ENCODE assay signal across 21 cellular contexts in the genomic region with DNA sequence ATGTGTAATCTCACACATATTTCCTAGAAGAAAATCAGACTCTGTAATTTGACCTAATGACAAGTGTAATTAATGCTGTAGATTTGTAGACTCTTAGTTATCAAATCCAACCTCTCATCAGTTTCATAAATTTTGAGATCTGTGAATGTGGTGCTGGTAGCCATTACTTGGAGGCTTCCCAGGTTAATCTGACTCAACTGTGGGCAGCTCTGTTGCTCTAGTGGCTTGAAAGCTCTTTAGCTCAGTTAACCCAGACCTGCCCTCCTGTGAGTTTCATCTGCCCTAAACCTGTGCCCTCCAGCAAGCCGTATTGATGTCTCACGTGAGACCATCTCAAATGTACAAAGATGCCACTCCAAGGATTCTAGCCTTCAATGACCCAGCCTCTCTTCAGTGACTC.
DNase-seq lines count a peak whose midpoint lies in the region; ATAC-seq and TF ChIP-seq lines count a peak whose summit lies in the region.
"Had no signal": no experiment of that assay in that cellular context is flagged by ENCODE, and none has a peak within 500 bp of the region (broad histone marks: within the 10 kb centered on the region; RNA-seq: fewer than 3 reads in every experiment).

No MANE protein-coding gene starts in this region.

- H3K18ac ChIP-seq in IMR-90 (ENCODE audit: low read depth, low read length): no peak overlapping the region

- H3K36me3 ChIP-seq in IMR-90 (ENCODE audit: control insufficient read depth, insufficient read depth, low read length) (no peaks in the 10 kb centered on the region), esophagus squamous epithelium (no peaks in the 10 kb centered on the region), GM23338 (ENCODE audit: insufficient read depth) (no peaks in the 10 kb centered on the region)

- no TSS peak for BruUV-seq in IMR-90 (replicated peaks; lab: Mats Ljungman, UMichigan)

- POLR2A ChIA-PET in IMR-90 (lab: Charles Lee; ENCODE audit: unreplicated experiment): no interaction called here

- H3K4me1 Mint-ChIP-seq in chondrocyte (ENCODE audit: low read depth) (peaks cover 23% of the 10 kb centered on the region), GM23338 (peaks cover 12% of the 10 kb centered on the region)
- H3K4me1 Mint-ChIP-seq: B cell had no signal

- no peak overlapping the region for H3K9ac ChIP-seq in IMR-90 (ENCODE audit: low read depth, low read length)
- H3K9ac ChIP-seq: SK-N-SH had no signal

- H3K27ac ChIP-seq in IMR-90 (ENCODE audit: insufficient read depth, low read length) (no peak overlapping the region), esophagus squamous epithelium (no peak overlapping the region), GM23338 (ENCODE audit: low read depth) (no peak overlapping the region)
- H3K27ac ChIP-seq: A549, PC-9 had no signal

- intact Hi-C loops in IMR-90 (cut with micrococcal nuclease): loop anchor here (5.0 kb wide), 1 partner anchor 716 kb away; no protein-coding TSS in a partner anchor
- intact Hi-C loops in esophagus squamous epithelium (cut with DNase I): no loop called here

- H3K9me2 ChIP-seq in GM23338 (ENCODE audit: insufficient read depth): no peaks in the 10 kb centered on the region
- H3K9me2 ChIP-seq: SK-N-SH had no signal

- H3K36me3 Mint-ChIP-seq in chondrocyte (ENCODE audit: low read depth): no peaks in the 10 kb centered on the region
- H3K36me3 Mint-ChIP-seq in GM23338 (ENCODE audit: low read depth): no peaks in the 10 kb centered on the region

- H3K23ac ChIP-seq in IMR-90 (ENCODE audit: low read depth, low read length): no peak overlapping the region

- dilution Hi-C loops in IMR-90 (cut with HindIII; ENCODE audit: low sequenced_read_pairs, unreplicated experiment): no loop called here

- H3K4me1 ChIP-seq in IMR-90 (ENCODE audit: control insufficient read depth, insufficient read depth, low read length) (peaks cover 9% of the 10 kb centered on the region), esophagus squamous epithelium (peaks cover 0 to 12% (median 0%) of the 10 kb centered on the region in 3 donors), GM23338 (ENCODE audit: insufficient read depth) (no peaks in the 10 kb centered on the region; the same call in 1 of the 2 replicates)
- H3K4me1 ChIP-seq: A549 had no signal

- TF ChIP-seq RAD21 in IMR-90 (IDR thresholded peaks at IDR 0.05; ENCODE audit: low read length): no peak

- no peak overlapping the region for H4K8ac ChIP-seq in IMR-90 (ENCODE audit: low read depth in 2 of 2, low read length in 2 of 2)

- H3K27me3 Mint-ChIP-seq in chondrocyte (ENCODE audit: low read depth) (no peaks in the 10 kb centered on the region), GM23338 (ENCODE audit: insufficient read depth, low read depth, poor library complexity) (peaks cover 2% of the 10 kb centered on the region)
- H3K27me3 Mint-ChIP-seq: B cell; CD4-positive, alpha-beta T cell had no signal

- H2AK5ac ChIP-seq in IMR-90 (ENCODE audit: low read depth, low read length): no peak overlapping the region; the same call in 1 of the 2 replicates

- H3K9me3 Mint-ChIP-seq in chondrocyte (ENCODE audit: low read depth) (no peaks in the 10 kb centered on the region), GM23338 (no peaks in the 10 kb centered on the region; the same call in 1 of the 3 replicates)

- in situ Hi-C loops in IMR-90 (cut with MboI; ENCODE audit: low sequenced_read_pairs): no loop called here

- peak overlapping the region; percentile 52; the same call in 1 of the 3 replicates for H2BK15ac ChIP-seq in IMR-90 (ENCODE audit: low read depth, low read length)

- H2AK9ac ChIP-seq in IMR-90 (replicated peaks; ENCODE audit: low read depth, low read length, poor library complexity): no peak overlapping the region

- H3K4me2 ChIP-seq in IMR-90 (ENCODE audit: low read depth, low read length) (no peak overlapping the region), GM23338 (no peak overlapping the region)
- H3K4me2 ChIP-seq: A549, PC-9, SK-N-SH had no signal

- H4K5ac ChIP-seq in IMR-90 (ENCODE audit: low read depth, low read length): no peak overlapping the region

- TF ChIP-seq POLR2A in IMR-90 (IDR thresholded peaks at IDR 0.05; ENCODE audit: low read depth, low read length) (no peak), esophagus squamous epithelium (IDR thresholded peaks at IDR 0.05) (no peak)

- H4K20me1 ChIP-seq in IMR-90 (ENCODE audit: insufficient read depth, low read length) (no peaks in the 10 kb centered on the region), GM23338 (replicated peaks; ENCODE audit: insufficient read depth) (no peaks in the 10 kb centered on the region)

- 0 out of 2 replicates have a peak overlapping the region, but pooled peaks have one; percentile 11 for H3K14ac ChIP-seq in IMR-90 (replicated peaks; ENCODE audit: low read depth, low read length)

- peaks cover 6% of the 10 kb centered on the region; the same call in 1 of the 2 replicates for H3K9me1 ChIP-seq in IMR-90 (ENCODE audit: insufficient read depth, low read length)

- no peaks in the 10 kb centered on the region for H3K79me2 ChIP-seq in GM23338 (replicated peaks; ENCODE audit: insufficient read depth)

- no peaks in the 10 kb centered on the region for H3F3A ChIP-seq in GM23338 (replicated peaks; ENCODE audit: low read depth)

- no peak overlapping the region for H3K56ac ChIP-seq in IMR-90 (ENCODE audit: extremely low read depth, insufficient read depth, low read length)

- H3K4me3 ChIP-seq in IMR-90 (ENCODE audit: insufficient read depth, low read depth, low read length) (no peak overlapping the region), esophagus squamous epithelium (no peak overlapping the region), GM23338 (no peak overlapping the region)
- H3K4me3 ChIP-seq: A549, K562, PC-9 had no signal

- no peak overlapping the region for H4K91ac ChIP-seq in IMR-90 (ENCODE audit: insufficient read depth, low read depth, low read length)

- no peak overlapping the region for H2BK120ac ChIP-seq in IMR-90 (ENCODE audit: low read depth, low read length)

- no peak overlapping the region for H2BK5ac ChIP-seq in IMR-90 (ENCODE audit: low read depth, low read length, poor library complexity, severe bottlenecking)

- H2BK20ac ChIP-seq in IMR-90 (ENCODE audit: low read depth, low read length): no peak overlapping the region

- TF ChIP-seq CTCF in IMR-90 (conservative IDR thresholded peaks at IDR 0.05; ENCODE audit: low read depth, low read length) (no peak), chondrocyte (IDR thresholded peaks at IDR 0.05) (no peak), esophagus squamous epithelium (IDR thresholded peaks at IDR 0.05) (no peak), GM23338 (conservative IDR thresholded peaks at IDR 0.05; ENCODE audit: low read depth in 2 of 2) (no peak)

- no peak overlapping the region for H2AFZ ChIP-seq in IMR-90 (replicated peaks; ENCODE audit: low read length, poor library complexity)
- no peak overlapping the region for H2AFZ ChIP-seq in GM23338
- H2AFZ ChIP-seq: PC-9 had no signal

- DNase-seq in AG20443 (ENCODE audit: low spot score) (peak; percentile 57), IMR-90 (peak; percentile 46), chondrocyte (ENCODE audit: low spot score) (no peak), kidney glomerular epithelial cell (lab: John Stamatoyannopoulos, UW) (peak; percentile 20), GOT3 (lab: John Stamatoyannopoulos, UW) (no peak), NCI-H1105 treated with DMSO at 0.1 percent for 48 hours (lab: John Stamatoyannopoulos, UW) (no peak), esophagus squamous epithelium (lab: John Stamatoyannopoulos, UW) (no peak), GM23338 (ENCODE audit: low spot score) (no peak)
- DNase-seq: CD4-positive, alpha-beta T cell; DMS79 treated with DMSO at 0.1 percent for 48 hours; GF-D8; NCI-H1048; NCI-H1694 treated with DMSO at 0.1 percent for 48 hours; NCI-H446 treated with DMSO at 0.1 percent for 48 hours; NCI-H748 treated with DMSO at 0.1 percent for 48 hours; PC-9; SK-N-SH had no signal

- H3K27me3 ChIP-seq in IMR-90 (ENCODE audit: control insufficient read depth, insufficient read depth, low read length): no peaks in the 10 kb centered on the region
- no peaks in the 10 kb centered on the region for H3K27me3 ChIP-seq in esophagus squamous epithelium
- no peaks in the 10 kb centered on the region for H3K27me3 ChIP-seq in GM23338 (ENCODE audit: insufficient read depth)

- no peak overlapping the region for H3K4ac ChIP-seq in IMR-90 (ENCODE audit: low read depth, low read length)

- no peaks in the 10 kb centered on the region for H3K9me3 ChIP-seq in IMR-90 (ENCODE audit: control insufficient read depth, insufficient read depth, low read length)
- H3K9me3 ChIP-seq in esophagus squamous epithelium: no peaks in the 10 kb centered on the region
- H3K9me3 ChIP-seq: A549, SK-N-SH had no signal

- CTCF ChIA-PET in IMR-90 (lab: Yijun Ruan, JAX): interaction anchor here (1.1 to 1.8 kb wide), 2 partner anchors 173 to 280 kb away, joined by 3 to 7 read pairs; no protein-coding TSS in a partner anchor

- no peak overlapping the region for H3K4me3 Mint-ChIP-seq in chondrocyte (ENCODE audit: unreplicated experiment)
- H3K4me3 Mint-ChIP-seq in GM23338: no peak overlapping the region
- H3K4me3 Mint-ChIP-seq: B cell; CD4-positive, alpha-beta T cell had no signal

- WGBS in IMR-90 (ENCODE audit: extremely low coverage in 2 of 2, insufficient read length in 1 of 2), 2 experiments: no CpG with 5 or more reads among the region's 2 CpGs
- WGBS in esophagus squamous epithelium, 2 donors: 76 to 95% methylated on average over 2 of the region's 2 CpGs

- ATAC-seq in IMR-90 (ENCODE audit: low read depth): no peak; the same call in 1 of the 2 replicates
- no peak for ATAC-seq in GM23338
- ATAC-seq: A549, HCT116, K562 had no signal

- peaks cover 6 to 16% of the 10 kb centered on the region in 2 experiments; a peak in 3 of 4 replicates for H3K79me1 ChIP-seq in IMR-90 (ENCODE audit: low read depth in 1 of 2, low read length in 2 of 2)

- H3K27ac Mint-ChIP-seq in chondrocyte (ENCODE audit: unreplicated experiment) (peak overlapping the region; percentile 70), GM23338 (no peak overlapping the region)
- H3K27ac Mint-ChIP-seq: B cell; CD4-positive, alpha-beta T cell had no signal

TF ChIP-seq in IMR-90, 13 proteins besides CTCF, POLR2A, EP300 and RAD21 (continues in another document):
- TF ChIP-seq CEBPB (IDR thresholded peaks at IDR 0.05; ENCODE audit: low read depth, low read length) (no peak), RFX5 (IDR thresholded peaks at IDR 0.05; ENCODE audit: low read depth, low read length) (no peak), NFE2L2 (IDR thresholded peaks at IDR 0.05; ENCODE audit: low read depth, low read length) (no peak), CHD1 (IDR thresholded peaks at IDR 0.05; ENCODE audit: low read depth, low read length) (no peak), MAFK (IDR thresholded peaks at IDR 0.05; ENCODE audit: low read depth, low read length) (no peak)

Comparison
In these comparisons a context has a peak if more than half of its experiments do, and no peak if none do; other contexts are left out.
1. DNase-seq: peak in AG20443 (single experiment), IMR-90 (single experiment) and kidney glomerular epithelial cell (single experiment); none in chondrocyte (single experiment), GOT3 (single experiment), NCI-H1105 treated with DMSO at 0.1 percent for 48 hours (single experiment), esophagus squamous epithelium (single experiment) and GM23338 (single experiment).